In the genomic region with DNA sequence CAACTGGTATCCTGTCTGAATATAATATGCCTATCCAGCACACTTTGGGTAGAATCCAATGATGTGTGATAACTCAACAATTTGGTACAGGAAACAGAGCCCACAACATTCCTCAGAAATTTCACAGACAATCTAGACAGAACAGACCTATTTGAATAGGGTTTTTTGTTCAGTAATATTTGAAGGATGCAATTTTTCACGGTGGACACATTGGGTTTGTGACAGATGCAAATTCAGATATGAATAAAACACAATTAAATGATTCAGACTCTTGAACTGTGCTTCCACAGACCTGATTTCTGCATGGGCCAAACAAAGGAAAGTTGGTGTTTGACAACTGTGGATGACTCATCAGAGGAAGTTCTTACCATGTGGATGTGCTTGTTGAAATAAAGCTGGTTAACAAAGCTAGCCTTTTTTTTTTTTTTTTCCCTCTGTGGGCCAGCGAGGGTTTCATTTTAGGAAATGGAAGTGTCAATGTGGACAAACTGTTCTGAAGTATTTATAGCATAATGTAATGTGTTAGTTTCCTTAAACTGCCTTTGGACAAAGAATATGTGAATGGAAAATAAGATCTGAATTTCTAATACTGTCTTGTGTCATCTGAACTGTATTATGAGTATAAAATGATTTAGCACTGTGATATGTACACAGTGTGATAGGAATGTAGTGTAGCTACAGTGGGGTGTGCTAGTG, we compare ENCODE assay signal across 8 cellular contexts. TPM values are rescaled to one million over a fixed set of nuclear protein-coding genes. Genes with fewer than 3 reads are reported as not detected.
DNase-seq lines count a peak whose midpoint lies in the region; ATAC-seq and TF ChIP-seq lines count a peak whose summit lies in the region.

No MANE protein-coding gene starts in this region.

- no peak for TF ChIP-seq EP300 in suprapubic skin (IDR thresholded peaks at IDR 0.05)

- no peaks in the 10 kb centered on the region for H3K27me3 Mint-ChIP-seq in central memory CD8-positive, alpha-beta T cell

- no peak overlapping the region for H3K27ac Mint-ChIP-seq in central memory CD8-positive, alpha-beta T cell (ENCODE audit: low read depth)

- H3K27me3 ChIP-seq in GM23248 (replicated peaks; ENCODE audit: insufficient read depth): no peaks in the 10 kb centered on the region
- no peaks in the 10 kb centered on the region for H3K27me3 ChIP-seq in suprapubic skin

- H3K4me2 ChIP-seq in GM23248 (ENCODE audit: unreplicated experiment): peak overlapping the region; percentile 95

- no peaks in the 10 kb centered on the region for H4K20me1 ChIP-seq in GM23248 (ENCODE audit: insufficient read depth)

- H3K36me3 ChIP-seq in GM23248 (ENCODE audit: low read depth) (no peaks in the 10 kb centered on the region), suprapubic skin (peaks cover 4% of the 10 kb centered on the region)

- POLR2A ChIA-PET in RWPE1 (lab: Yijun Ruan, JAX; ENCODE audit: low non-redundant PET): interaction anchor here (0.6 kb wide), 1 partner anchor 11 kb away, joined by 6 read pairs; no protein-coding TSS in a partner anchor

- CTCF ChIA-PET in RWPE1 (lab: Yijun Ruan, JAX): interaction anchor here (0.7 to 0.9 kb wide), 2 partner anchors 12 to 199 kb away, joined by 3 to 5 read pairs; no protein-coding TSS in a partner anchor

- peak overlapping the region; percentile 11 for H3K4me3 Mint-ChIP-seq in central memory CD8-positive, alpha-beta T cell

- H3F3A ChIP-seq in GM23248 (ENCODE audit: insufficient read depth): peaks cover 40% of the 10 kb centered on the region

- no peak overlapping the region for H2AFZ ChIP-seq in GM23248

- ATAC-seq in central memory CD8-positive, alpha-beta T cell (replicated peaks; ENCODE audit: extremely low read depth, poor library complexity, severe bottlenecking): peak; percentile 65
- peak; percentile 89 for ATAC-seq in left colon
- no peak for ATAC-seq in GM18870 (IDR thresholded peaks at IDR 0.05; ENCODE audit: unreplicated experiment)
- no peak for ATAC-seq in GM18909 (IDR thresholded peaks at IDR 0.05; ENCODE audit: poor library complexity, unreplicated experiment)

- in situ Hi-C loops in GM23248 (cut with MboI): no loop called here

- peaks cover 2% of the 10 kb centered on the region for H3K36me3 Mint-ChIP-seq in central memory CD8-positive, alpha-beta T cell (ENCODE audit: insufficient read depth)

- H3K9me2 ChIP-seq in GM23248 (ENCODE audit: insufficient read depth): no peaks in the 10 kb centered on the region

- intact Hi-C loops in left colon (cut with DNase I, micrococcal nuclease): no loop called here

- no peaks in the 10 kb centered on the region for H3K9me3 ChIP-seq in GM23248 (ENCODE audit: low read depth)
- peaks cover 4% of the 10 kb centered on the region for H3K9me3 ChIP-seq in suprapubic skin

- DNase-seq in AML-193 (lab: John Stamatoyannopoulos, UW): peak; percentile 66 to 86
- DNase-seq in GM23248: peak; percentile 96
- DNase-seq in RWPE1 (ENCODE audit: low spot score): peak; percentile 62
- DNase-seq in central memory CD8-positive, alpha-beta T cell (ENCODE audit: low spot score in 2 of 2): no peak
- no peak for DNase-seq in left colon
- DNase-seq in suprapubic skin (ENCODE audit: low spot score in 2 of 2): no peak

- 0% methylated on average over 2 of the region's 2 CpGs for WGBS in GM23248 (ENCODE audit: low coverage in 1 of 2, low lambda C conversion rate in 2 of 2, missing lambda C conversion rate in 2 of 2), 2 experiments
- 6% methylated on average over 2 of the region's 2 CpGs for WGBS in suprapubic skin

- H3K4me3 ChIP-seq in GM23248: peak overlapping the region; percentile 62
- no peak overlapping the region for H3K4me3 ChIP-seq in suprapubic skin

- H3K4me1 Mint-ChIP-seq in central memory CD8-positive, alpha-beta T cell: peaks cover 33% of the 10 kb centered on the region

- H3K27ac ChIP-seq in GM23248 (peak overlapping the region; percentile 62), RWPE1 (no peak overlapping the region), suprapubic skin (peak overlapping the region; percentile 77)

- TF ChIP-seq POLR2A in suprapubic skin (IDR thresholded peaks at IDR 0.05): no peak

- TF ChIP-seq CTCF in RWPE1 (conservative IDR thresholded peaks at IDR 0.05; ENCODE audit: low read depth) (no peak), suprapubic skin (IDR thresholded peaks at IDR 0.05) (no peak)

- peaks cover 69% of the 10 kb centered on the region for H3K79me2 ChIP-seq in GM23248 (ENCODE audit: insufficient read depth)

- peak overlapping the region; percentile 35 for H3K9ac ChIP-seq in GM23248

- H3K4me1 ChIP-seq in GM23248 (ENCODE audit: insufficient read depth): peaks cover 42% of the 10 kb centered on the region
- peaks cover 42% of the 10 kb centered on the region for H3K4me1 ChIP-seq in suprapubic skin

- peaks cover 5% of the 10 kb centered on the region for H3K9me3 Mint-ChIP-seq in central memory CD8-positive, alpha-beta T cell

RNA-seq across cellular contexts. Expression of gene FAM133B, which starts 43.2 kb away (rescaled TPM):
- 17.1 and 18.2 TPM in 2 replicates for total RNA-seq in GM23248 (2014; rRNA removed; shearing (Covaris generic))
- polyA plus RNA-seq in GM23248 (2016; fragmentation: Nextera tagmentation; extraction: Ambion mirVana): 22.6 and 23.0 TPM in 2 replicates
- 10 to 100 TPM; 17.9 to 19.8 TPM for total RNA-seq in left colon
- total RNA-seq in suprapubic skin: 10 to 100 TPM; 13.6 to 34.5 (median 19.5) TPM

Comparison
In these comparisons a context has a peak if more than half of its experiments do, and no peak if none do; other contexts are left out.
1. DNase-seq: peak in AML-193 (2 of 2), GM23248 (single experiment) and RWPE1 (single experiment); none in central memory CD8-positive, alpha-beta T cell (0 of 2), left colon (0 of 2) and suprapubic skin (0 of 2).
2. ATAC-seq: peak in central memory CD8-positive, alpha-beta T cell (single experiment) and left colon (single experiment); none in GM18870 (single experiment) and GM18909 (single experiment).